Comparison of ENCODE assay signal across 9 cellular contexts in the genomic region with DNA sequence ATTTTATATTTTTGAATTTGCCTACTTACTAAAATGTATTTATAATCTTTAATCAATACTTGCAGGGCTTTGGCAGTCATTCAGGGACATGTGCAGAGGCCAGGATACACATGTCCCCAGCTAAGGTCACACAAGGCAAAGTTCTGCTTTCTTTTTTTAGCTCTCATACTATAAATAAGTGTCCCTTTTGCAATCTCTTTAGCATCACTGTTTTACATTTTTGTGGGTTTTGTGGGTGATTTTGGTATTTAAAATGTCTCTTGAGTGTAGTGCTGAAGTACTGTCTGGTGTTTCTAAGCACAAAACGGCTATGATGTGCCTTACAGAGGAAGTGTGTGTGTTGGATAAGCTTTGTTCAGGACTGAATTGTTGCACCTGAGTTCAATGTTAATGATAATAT.
DNase-seq lines count a peak whose midpoint lies in the region; ATAC-seq and TF ChIP-seq lines count a peak whose summit lies in the region.
"Had no signal": no experiment of that assay in that cellular context is flagged by ENCODE, and none has a peak within 500 bp of the region (broad histone marks: within the 10 kb centered on the region; RNA-seq: fewer than 3 reads in every experiment).

No MANE protein-coding gene starts in this region.

- TF ChIP-seq CTCF in type B pancreatic cell (conservative IDR thresholded peaks at IDR 0.05), result no peak

- H3K4me3 Mint-ChIP-seq in type B pancreatic cell, result no peak overlapping the region
- no peak overlapping the region for H3K4me3 Mint-ChIP-seq in activated T-cell treated with anti-CD3 and anti-CD28 coated beads, Interleukin-2, amount 50 U/mL, for 4 hours
- H3K4me3 Mint-ChIP-seq: T-helper 1 cell treated with Interleukin-12 subunit alpha and Interleukin-12 subunit beta and Interleukin-4 antibody, amounts not matched to agents 30 μg/mL and 1 μg/mL, for 36 hours had no signal

- no peaks in the 10 kb centered on the region for H3K27me3 Mint-ChIP-seq in type B pancreatic cell
- H3K27me3 Mint-ChIP-seq in activated T-cell treated with anti-CD3 and anti-CD28 coated beads, Interleukin-2, amount 50 U/mL, for 4 hours (ENCODE audit: low read depth), result no peaks in the 10 kb centered on the region

- no peak overlapping the region for H3K27ac Mint-ChIP-seq in type B pancreatic cell
- H3K27ac Mint-ChIP-seq: T-helper 1 cell treated with Interleukin-12 subunit alpha and Interleukin-12 subunit beta and Interleukin-4 antibody, amounts not matched to agents 30 μg/mL and 1 μg/mL, for 36 hours had no signal

- H3K36me3 Mint-ChIP-seq in type B pancreatic cell, result no peaks in the 10 kb centered on the region
- no peaks in the 10 kb centered on the region for H3K36me3 Mint-ChIP-seq in activated T-cell treated with anti-CD3 and anti-CD28 coated beads, Interleukin-2, amount 50 U/mL, for 4 hours (ENCODE audit: insufficient read depth)

- DNase-seq in RPMI7951 (ENCODE audit: low read depth), result peak; percentile 75
- DNase-seq in left lobe of liver (ENCODE audit: low spot score), result peak; percentile 55
- no peak for DNase-seq in COR-L47 (lab: John Stamatoyannopoulos, UW)
- DNase-seq in NCI-H774 (lab: John Stamatoyannopoulos, UW), result no peak
- no peak for DNase-seq in type B pancreatic cell (ENCODE audit: extremely low spot score, unreplicated experiment)
- DNase-seq in activated T-cell treated with anti-CD3 and anti-CD28 coated beads, Interleukin-2, amount 50 U/mL, for 4 hours, result no peak

- ATAC-seq in GM19023 (IDR thresholded peaks at IDR 0.05; ENCODE audit: unreplicated experiment), result peak; percentile 84
- peak; percentile 66 for ATAC-seq in HG03045 (IDR thresholded peaks at IDR 0.05; ENCODE audit: unreplicated experiment)
- ATAC-seq in left lobe of liver, result peak; percentile 92
- ATAC-seq in activated T-cell treated with anti-CD3 and anti-CD28 coated beads, Interleukin-2, amount 50 U/mL, for 4 hours, result no peak

- no peaks in the 10 kb centered on the region for H3K9me3 Mint-ChIP-seq in type B pancreatic cell
- H3K9me3 Mint-ChIP-seq in activated T-cell treated with anti-CD3 and anti-CD28 coated beads, Interleukin-2, amount 50 U/mL, for 4 hours, result no peaks in the 10 kb centered on the region
- H3K9me3 Mint-ChIP-seq: T-helper 1 cell treated with Interleukin-12 subunit alpha and Interleukin-12 subunit beta and Interleukin-4 antibody, amounts not matched to agents 30 μg/mL and 1 μg/mL, for 36 hours had no signal

- H3K4me1 Mint-ChIP-seq in type B pancreatic cell (ENCODE audit: unreplicated experiment), result peaks cover 6% of the 10 kb centered on the region
- H3K4me1 Mint-ChIP-seq in activated T-cell treated with anti-CD3 and anti-CD28 coated beads, Interleukin-2, amount 50 U/mL, for 4 hours (ENCODE audit: low read depth), result no peaks in the 10 kb centered on the region

Comparison
In these comparisons a context has a peak if more than half of its experiments do, and no peak if none do; other contexts are left out.
1. ATAC-seq: peak in GM19023 (single experiment), HG03045 (single experiment) and left lobe of liver (single experiment); none in activated T-cell treated with anti-CD3 and anti-CD28 coated beads, Interleukin-2, amount 50 U/mL, for 4 hours (0 of 2).
2. DNase-seq: peak in RPMI7951 (single experiment) and left lobe of liver (single experiment); none in COR-L47 (single experiment), NCI-H774 (single experiment), type B pancreatic cell (single experiment) and activated T-cell treated with anti-CD3 and anti-CD28 coated beads, Interleukin-2, amount 50 U/mL, for 4 hours (single experiment).